ENCODE assay signal across 11 cellular contexts in the genomic region with DNA sequence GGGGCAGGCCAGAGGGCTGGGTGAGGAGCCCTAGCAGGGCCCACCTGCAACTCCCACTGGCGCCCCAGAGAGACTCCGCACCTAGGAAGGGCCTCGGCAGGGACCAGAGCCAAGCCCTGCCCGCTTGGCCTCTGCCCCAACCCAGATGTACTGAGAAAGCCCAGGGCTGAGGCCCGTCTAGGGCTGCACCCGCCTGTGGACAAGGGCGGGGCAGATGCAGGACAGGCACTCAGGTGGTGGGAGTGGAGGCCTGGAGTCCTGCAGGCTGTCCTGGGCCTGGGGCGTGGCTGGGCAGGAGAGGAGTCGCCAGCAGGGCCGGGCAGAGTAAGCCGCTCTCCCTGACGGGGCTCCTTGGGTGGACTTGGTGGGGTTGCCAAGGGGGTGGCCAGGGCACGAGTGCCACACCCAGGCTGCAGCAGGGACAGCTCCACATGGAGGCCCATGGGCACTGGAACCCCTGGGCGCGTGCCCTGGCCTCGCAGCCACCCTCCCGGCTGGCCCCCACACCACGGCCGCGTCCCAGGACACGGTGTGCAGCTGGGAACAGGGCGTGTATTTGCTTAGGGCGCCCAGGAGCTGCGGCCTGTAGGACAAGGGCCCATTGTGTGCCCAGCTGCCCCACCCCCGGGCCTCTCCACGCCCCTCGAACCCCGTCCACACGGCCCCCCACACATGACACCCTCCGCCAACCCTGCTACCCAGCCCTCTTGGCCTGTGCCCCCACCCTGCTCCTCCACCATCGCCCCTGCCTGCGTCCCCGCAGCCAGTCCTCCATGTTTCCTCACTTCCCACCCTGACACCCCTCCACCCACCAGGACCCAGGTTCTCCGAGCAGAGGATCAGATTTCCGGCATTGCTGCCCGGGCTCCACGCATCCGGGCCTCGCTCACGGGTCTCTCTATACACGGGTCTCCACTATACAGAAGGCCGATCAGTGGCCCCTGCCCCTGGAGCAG. TPM values are rescaled to one million over a fixed set of nuclear protein-coding genes. Genes with fewer than 3 reads are reported as not detected.
DNase-seq lines count a peak whose midpoint lies in the region; ATAC-seq and TF ChIP-seq lines count a peak whose summit lies in the region.
"Had no signal": no experiment of that assay in that cellular context is flagged by ENCODE, and none has a peak within 500 bp of the region (broad histone marks: within the 10 kb centered on the region; RNA-seq: fewer than 3 reads in every experiment).

No MANE protein-coding gene starts in this region.

- peak overlapping the region; percentile 92 for H3K27ac Mint-ChIP-seq in mesothelial cell of epicardium

- H3K9ac ChIP-seq in colonic mucosa (ENCODE audit: low read depth in 2 of 2, low read length in 2 of 2), result peak overlapping the region; percentile 93 to 95

- intact Hi-C loops in colonic mucosa (cut with DNase I), result no loop called here

- TF ChIP-seq POLR2A in upper lobe of left lung (IDR thresholded peaks at IDR 0.05), result peak in 3 of 4 donors; percentile 13 to 94 (median 89)

- H3K4me3 ChIP-seq in colonic mucosa, result peak overlapping the region; percentile 43
- H3K4me3 ChIP-seq in upper lobe of left lung, result peak overlapping the region in 3 of 4 donors; percentile 43 to 49 (median 46)

- no peaks in the 10 kb centered on the region for H3K27me3 ChIP-seq in colonic mucosa
- H3K27me3 ChIP-seq in upper lobe of left lung, result no peaks in the 10 kb centered on the region

- DNase-seq in NCI-H748 (lab: John Stamatoyannopoulos, UW; ENCODE audit: unreplicated experiment) (peak; percentile 52), NCI-H748 treated with DMSO at 0.1 percent for 48 hours (lab: John Stamatoyannopoulos, UW) (no peak), colonic mucosa (peak; percentile 90), mesothelial cell of epicardium (ENCODE audit: low spot score in 2 of 2, unreplicated experiment in 2 of 2) (no peak), upper lobe of left lung (peak; percentile 93 to 96), amniotic stem cell (lab: John Stamatoyannopoulos, UW) (no peak), NOMO-1 (lab: John Stamatoyannopoulos, UW; ENCODE audit: unreplicated experiment in 2 of 2) (no peak)
- DNase-seq: activated CD8-positive, alpha-beta memory T cell treated with anti-CD3 and anti-CD28 coated beads, Interleukin-2, amount 50 U/mL, for 48 hours; effector CD4-positive, alpha-beta T cell; NCI-H2171 had no signal

- H3K4me1 ChIP-seq in colonic mucosa, result peaks cover 24% of the 10 kb centered on the region
- peaks cover 36 to 68% (median 50%) of the 10 kb centered on the region in 4 donors for H3K4me1 ChIP-seq in upper lobe of left lung

- no peaks in the 10 kb centered on the region for H3K36me3 ChIP-seq in colonic mucosa
- H3K36me3 ChIP-seq in upper lobe of left lung, result no peaks in the 10 kb centered on the region

- H3K27me3 Mint-ChIP-seq in mesothelial cell of epicardium (ENCODE audit: low read depth), result no peaks in the 10 kb centered on the region

- H3K4me3 Mint-ChIP-seq in mesothelial cell of epicardium, result no peak overlapping the region

- no peaks in the 10 kb centered on the region for H3K36me3 Mint-ChIP-seq in mesothelial cell of epicardium

- peaks cover 40% of the 10 kb centered on the region for H3K4me1 Mint-ChIP-seq in mesothelial cell of epicardium

- TF ChIP-seq CTCF in colonic mucosa (IDR thresholded peaks at IDR 0.05) (no peak), mesothelial cell of epicardium (IDR thresholded peaks at IDR 0.05; ENCODE audit: unreplicated experiment) (no peak), upper lobe of left lung (IDR thresholded peaks at IDR 0.05) (peak in 1 of 6 experiments; percentile 12)

- WGBS in upper lobe of left lung, 2 donors, result 67 to 68% methylated on average over 14 to 38 of the region's 42 CpGs

- ATAC-seq in upper lobe of left lung (ENCODE audit: low FRiP score in 2 of 2) (peak; percentile 49 to 83), HG03108 (IDR thresholded peaks at IDR 0.05; ENCODE audit: unreplicated experiment) (no peak)

- no peaks in the 10 kb centered on the region for H3K9me3 Mint-ChIP-seq in mesothelial cell of epicardium

- H3K27ac ChIP-seq in colonic mucosa (peak overlapping the region; percentile 99), upper lobe of left lung (peak overlapping the region; percentile 80 to 99 (median 91))

- H3K9me3 ChIP-seq in colonic mucosa (no peaks in the 10 kb centered on the region), upper lobe of left lung (no peaks in the 10 kb centered on the region)

- TF ChIP-seq EP300 in upper lobe of left lung (IDR thresholded peaks at IDR 0.05), result peak; percentile 23 to 98 (median 88)

RNA-seq across cellular contexts. Expression of a gene that starts 11.3 kb away (rescaled TPM):
- total RNA-seq in colonic mucosa, result 10 to 100 TPM; 65.6 to 74.4 TPM
- total RNA-seq in mesothelial cell of epicardium, result 57.5 to 62.5 TPM (median 59.8 TPM) in 3 replicates
- 100 to 1,000 TPM; 131 to 246 (median 156) TPM for total RNA-seq in upper lobe of left lung

RNA-seq across cellular contexts. Expression of a gene that starts 30.8 kb away (rescaled TPM):
- total RNA-seq in colonic mucosa (100 to 1,000 TPM in 1 of 2 donors, 10 to 100 TPM in 1; 43.6 to 133 TPM), mesothelial cell of epicardium (41.4 to 42.2 TPM (median 41.9 TPM) in 3 replicates), upper lobe of left lung (10 to 100 TPM; 31.2 to 72.6 (median 46.9) TPM)

RNA-seq across cellular contexts. Expression of a gene that starts 31.0 kb away (rescaled TPM):
- 10 to 100 TPM; 17.8 to 43.5 TPM for total RNA-seq in colonic mucosa
- total RNA-seq in mesothelial cell of epicardium, result 26.4 to 30.9 TPM (median 26.8 TPM) in 3 replicates
- total RNA-seq in upper lobe of left lung, result 10 to 100 TPM; 14.2 to 32.5 (median 22.3) TPM

Comparison
In these comparisons a context has a peak if more than half of its experiments do, and no peak if none do; other contexts are left out.
1. DNase-seq: peak in NCI-H748 (single experiment), colonic mucosa (single experiment) and upper lobe of left lung (2 of 2); none in NCI-H748 treated with DMSO at 0.1 percent for 48 hours (single experiment), mesothelial cell of epicardium (0 of 2), amniotic stem cell (single experiment) and NOMO-1 (0 of 2).